In the genomic region with DNA sequence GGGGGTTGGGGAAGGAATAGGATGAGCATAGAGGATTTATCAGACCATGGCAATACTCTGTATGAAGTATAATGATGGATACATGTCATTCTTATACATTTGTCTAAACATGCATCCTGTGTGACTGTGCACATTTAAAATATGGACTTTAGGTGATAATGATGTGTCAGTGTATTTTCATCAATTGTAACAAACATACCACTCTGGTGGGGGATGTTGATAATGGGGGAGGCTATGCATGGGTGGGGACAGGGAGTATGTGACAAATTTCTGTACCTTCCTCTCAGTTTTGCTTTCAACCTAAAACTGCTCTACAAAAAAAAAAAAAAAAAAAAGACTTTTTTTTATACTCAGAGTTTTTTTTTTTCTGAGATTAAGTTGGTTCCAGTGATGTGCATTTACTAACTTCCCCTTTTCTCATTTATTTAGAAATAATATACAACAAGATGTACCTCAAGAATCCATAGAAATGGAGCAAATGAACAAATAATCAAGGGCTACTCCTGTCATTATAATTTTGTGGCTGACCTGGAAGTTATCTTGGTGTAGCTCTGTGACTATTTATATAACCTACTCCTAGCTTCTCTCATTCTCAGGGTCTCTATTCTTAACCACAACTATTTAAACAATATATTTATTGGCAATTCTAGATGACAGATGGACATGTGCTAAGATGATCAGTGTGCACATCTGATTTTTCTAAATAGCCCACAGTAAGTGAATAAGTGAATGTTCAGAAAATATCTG, we compare ENCODE assay signal across 13 cellular contexts.
DNase-seq lines count a peak whose midpoint lies in the region; ATAC-seq and TF ChIP-seq lines count a peak whose summit lies in the region.
"Had no signal": no experiment of that assay in that cellular context is flagged by ENCODE, and none has a peak within 500 bp of the region (broad histone marks: within the 10 kb centered on the region; RNA-seq: fewer than 3 reads in every experiment).

No MANE protein-coding gene starts in this region.

- H3K4me1 Mint-ChIP-seq in activated naive CD8-positive, alpha-beta T cell treated with anti-CD3 and anti-CD28 coated beads, Interleukin-2, amount 10 ng/mL, durations not matched to agents 7 days and 5 days: peaks cover 8% of the 10 kb centered on the region
- H3K4me1 Mint-ChIP-seq in CD4-positive, alpha-beta memory T cell: peaks cover 0 to 5% (median 2%) of the 10 kb centered on the region in 4 donors
- H3K4me1 Mint-ChIP-seq in chondrocyte (ENCODE audit: low read depth): peaks cover 1% of the 10 kb centered on the region

- peaks cover 6% of the 10 kb centered on the region for H3K9me3 Mint-ChIP-seq in activated naive CD8-positive, alpha-beta T cell treated with anti-CD3 and anti-CD28 coated beads, Interleukin-2, amount 10 ng/mL, durations not matched to agents 7 days and 5 days
- H3K9me3 Mint-ChIP-seq in CD4-positive, alpha-beta memory T cell: peaks cover 0 to 8% (median 0%) of the 10 kb centered on the region in 8 donors
- H3K9me3 Mint-ChIP-seq in chondrocyte (ENCODE audit: low read depth): peaks cover 4% of the 10 kb centered on the region
- H3K9me3 Mint-ChIP-seq: nephron had no signal

- no peak for TF ChIP-seq POLR2A in esophagus squamous epithelium (IDR thresholded peaks at IDR 0.05)

- no peak overlapping the region for H3K4me3 Mint-ChIP-seq in activated naive CD8-positive, alpha-beta T cell treated with anti-CD3 and anti-CD28 coated beads, Interleukin-2, amount 10 ng/mL, durations not matched to agents 7 days and 5 days
- H3K4me3 Mint-ChIP-seq in CD4-positive, alpha-beta memory T cell: no peak overlapping the region
- H3K4me3 Mint-ChIP-seq in chondrocyte (ENCODE audit: unreplicated experiment): no peak overlapping the region
- H3K4me3 Mint-ChIP-seq: activated naive CD8-positive, alpha-beta T cell; nephron had no signal

- CTCF ChIA-PET in CD4-positive, alpha-beta memory T cell (lab: Charles Lee; ENCODE audit: partially characterized antibody): no interaction called here

- peak overlapping the region; percentile 15 for H3K27ac Mint-ChIP-seq in activated naive CD8-positive, alpha-beta T cell treated with anti-CD3 and anti-CD28 coated beads, Interleukin-2, amount 10 ng/mL, durations not matched to agents 7 days and 5 days
- H3K27ac Mint-ChIP-seq in CD4-positive, alpha-beta memory T cell: no peak overlapping the region
- H3K27ac Mint-ChIP-seq in chondrocyte (ENCODE audit: unreplicated experiment): no peak overlapping the region
- H3K27ac Mint-ChIP-seq: activated naive CD8-positive, alpha-beta T cell; nephron had no signal

- no peaks in the 10 kb centered on the region for H3K27me3 Mint-ChIP-seq in activated naive CD8-positive, alpha-beta T cell treated with anti-CD3 and anti-CD28 coated beads, Interleukin-2, amount 10 ng/mL, durations not matched to agents 7 days and 5 days
- no peaks in the 10 kb centered on the region for H3K27me3 Mint-ChIP-seq in CD4-positive, alpha-beta memory T cell
- H3K27me3 Mint-ChIP-seq in chondrocyte (ENCODE audit: low read depth): no peaks in the 10 kb centered on the region
- H3K27me3 Mint-ChIP-seq: activated naive CD8-positive, alpha-beta T cell had no signal

- ATAC-seq in GM18868 (IDR thresholded peaks at IDR 0.05; ENCODE audit: unreplicated experiment) (peak; percentile 86), GM21526 (IDR thresholded peaks at IDR 0.05; ENCODE audit: low FRiP score, unreplicated experiment) (peak; percentile 85), HG03108 (IDR thresholded peaks at IDR 0.05; ENCODE audit: unreplicated experiment) (peak; percentile 93)
- ATAC-seq in activated naive CD8-positive, alpha-beta T cell treated with anti-CD3 and anti-CD28 coated beads, Interleukin-2, amount 10 ng/mL, durations not matched to agents 7 days and 5 days (ENCODE audit: low read depth): peak; percentile 36

- peaks cover 19% of the 10 kb centered on the region for H3K36me3 Mint-ChIP-seq in activated naive CD8-positive, alpha-beta T cell treated with anti-CD3 and anti-CD28 coated beads, Interleukin-2, amount 10 ng/mL, durations not matched to agents 7 days and 5 days
- peaks cover 0 to 10% of the 10 kb centered on the region in 2 donors for H3K36me3 Mint-ChIP-seq in CD4-positive, alpha-beta memory T cell
- H3K36me3 Mint-ChIP-seq in chondrocyte (ENCODE audit: low read depth): no peaks in the 10 kb centered on the region

- H3K4me1 ChIP-seq in esophagus squamous epithelium: no peaks in the 10 kb centered on the region
- H3K4me1 ChIP-seq in CD4-positive, alpha-beta memory T cell (ENCODE audit: insufficient read depth, low read length): no peaks in the 10 kb centered on the region

- no peaks in the 10 kb centered on the region for H3K36me3 ChIP-seq in esophagus squamous epithelium
- no peaks in the 10 kb centered on the region for H3K36me3 ChIP-seq in CD4-positive, alpha-beta memory T cell (ENCODE audit: insufficient read depth, low read length)
- H3K36me3 ChIP-seq: thoracic aorta had no signal

- DNase-seq in activated naive CD8-positive, alpha-beta T cell treated with anti-CD3 and anti-CD28 coated beads, Interleukin-2, amount 10 ng/mL, durations not matched to agents 7 days and 5 days: no peak
- DNase-seq in esophagus squamous epithelium (lab: John Stamatoyannopoulos, UW) (no peak), NCI-H82 (lab: John Stamatoyannopoulos, UW) (no peak), chondrocyte (ENCODE audit: low spot score) (no peak)
- no peak for DNase-seq in CD4-positive, alpha-beta memory T cell
- DNase-seq: MV-4-11 had no signal

- no peaks in the 10 kb centered on the region for H3K9me3 ChIP-seq in esophagus squamous epithelium
- H3K9me3 ChIP-seq in CD4-positive, alpha-beta memory T cell (ENCODE audit: control insufficient read depth in 1 of 2, low read length in 2 of 2): no peaks in the 10 kb centered on the region
- H3K9me3 ChIP-seq: thoracic aorta had no signal

- no peak overlapping the region for H3K4me3 ChIP-seq in esophagus squamous epithelium
- H3K4me3 ChIP-seq in CD4-positive, alpha-beta memory T cell (ENCODE audit: low read length in 2 of 2): no peak overlapping the region
- H3K4me3 ChIP-seq: thoracic aorta had no signal

- H3K27me3 ChIP-seq in esophagus squamous epithelium: no peaks in the 10 kb centered on the region
- no peaks in the 10 kb centered on the region for H3K27me3 ChIP-seq in CD4-positive, alpha-beta memory T cell (ENCODE audit: insufficient read depth, low read length)

- TF ChIP-seq CTCF in esophagus squamous epithelium (IDR thresholded peaks at IDR 0.05) (no peak), chondrocyte (IDR thresholded peaks at IDR 0.05) (no peak)

- intact Hi-C loops in esophagus squamous epithelium (cut with DNase I): no loop called here
- intact Hi-C loops in CD4-positive, alpha-beta memory T cell (cut with micrococcal nuclease): no loop called here

- H3K27ac ChIP-seq in esophagus squamous epithelium: no peak overlapping the region
- no peak overlapping the region for H3K27ac ChIP-seq in CD4-positive, alpha-beta memory T cell (ENCODE audit: low read depth, low read length)
- H3K27ac ChIP-seq: thoracic aorta, VCaP had no signal

- POLR2A ChIA-PET in activated naive CD8-positive, alpha-beta T cell treated with anti-CD3 and anti-CD28 coated beads, Interleukin-2, amount 10 ng/mL, durations not matched to agents 7 days and 5 days (lab: Charles Lee): interaction anchor here (0.7 kb wide), 2 partner anchors 32 to 227 kb away, joined by 3 read pairs; no protein-coding TSS in a partner anchor
- POLR2A ChIA-PET in CD4-positive, alpha-beta memory T cell (lab: Charles Lee; ENCODE audit: partially characterized antibody): no interaction called here

Comparison
In these comparisons a context has a peak if more than half of its experiments do, and no peak if none do; other contexts are left out.
1. ATAC-seq: peak in every context shown above with its lines; median percentile 93 in HG03108; 86 in GM18868; 85 in GM21526; 36 in activated naive CD8-positive, alpha-beta T cell treated with anti-CD3 and anti-CD28 coated beads, Interleukin-2, amount 10 ng/mL, durations not matched to agents 7 days and 5 days.